15 cellular contexts compared by ENCODE assay signal in genomic region chr17:57429966-57430365, GRCh38.
DNase-seq lines count a peak whose midpoint lies in the region; ATAC-seq and TF ChIP-seq lines count a peak whose summit lies in the region.
"Had no signal": no experiment of that assay in that cellular context is flagged by ENCODE, and none has a peak within 500 bp of the region (broad histone marks: within the 10 kb centered on the region; RNA-seq: fewer than 3 reads in every experiment).

No MANE protein-coding gene starts in this region.

- peaks cover 15% of the 10 kb centered on the region for H3F3A ChIP-seq in neural progenitor cell (ENCODE audit: low read depth)

- TF ChIP-seq CTCF in DND-41 (IDR thresholded peaks at IDR 0.05; ENCODE audit: borderline replicate concordance, extremely low read depth, low read length, poor library complexity, severe bottlenecking) (no peak), neural progenitor cell (IDR thresholded peaks at IDR 0.05) (no peak)

- ATAC-seq in DND-41 (ENCODE audit: insufficient read depth, low read depth), result no peak
- ATAC-seq in GM19397 (IDR thresholded peaks at IDR 0.05; ENCODE audit: unreplicated experiment), result no peak
- ATAC-seq in aorta (ENCODE audit: low FRiP score), result no peak
- ATAC-seq: A549, GM12878 had no signal

- in situ Hi-C loops in SK-MEL-5 (cut with HindIII; ENCODE audit: low pct_unique_long_range_greater_than_20kb, low sequenced_read_pairs), result no loop called here

- no peaks in the 10 kb centered on the region for H3K9me3 Mint-ChIP-seq in neural progenitor cell
- H3K9me3 Mint-ChIP-seq: CD8-positive, alpha-beta memory T cell; H9 had no signal

- H3K9me3 ChIP-seq in BLaER1 (no peaks in the 10 kb centered on the region), DND-41 (ENCODE audit: insufficient read depth, low read length, severe bottlenecking) (no peaks in the 10 kb centered on the region), neural progenitor cell (ENCODE audit: low read depth) (no peaks in the 10 kb centered on the region), aorta (ENCODE audit: control insufficient read depth, low read length) (no peaks in the 10 kb centered on the region)
- H3K9me3 ChIP-seq: A549 had no signal

- peak overlapping the region; percentile 57 for H3K4me2 ChIP-seq in BLaER1
- H3K4me2 ChIP-seq in DND-41 (ENCODE audit: insufficient read depth, low read length), result no peak overlapping the region; the same call in 1 of the 2 replicates
- no peak overlapping the region for H3K4me2 ChIP-seq in neural progenitor cell
- H3K4me2 ChIP-seq: A549 had no signal

- intact Hi-C loops in aorta (cut with DNase I), result loop anchor here in 1 of 2 donors (10.0 kb wide), 2 partner anchors 105 to 245 kb away; no protein-coding TSS in a partner anchor

- H3K27me3 Mint-ChIP-seq in neural progenitor cell (ENCODE audit: insufficient read depth, low read depth), result peaks cover 7% of the 10 kb centered on the region

- peaks cover 100% of the 10 kb centered on the region for H3K79me2 ChIP-seq in DND-41 (ENCODE audit: insufficient read depth, low read length)
- peaks cover 100% of the 10 kb centered on the region for H3K79me2 ChIP-seq in neural progenitor cell (ENCODE audit: low read depth)

- no peak overlapping the region for H3K4me3 Mint-ChIP-seq in neural progenitor cell
- H3K4me3 Mint-ChIP-seq: CD8-positive, alpha-beta memory T cell; H9 had no signal

- DNase-seq in DND-41, result no peak
- DNase-seq in SK-MEL-5 (ENCODE audit: low read depth, low spot score), result peak; percentile 64
- DNase-seq in neural progenitor cell (ENCODE audit: low spot score), result no peak
- DNase-seq in activated CD4-positive, alpha-beta T cell treated with anti-CD3 and anti-CD28 coated beads, Interleukin-2, amount 50 U/mL, for 1 hour, result no peak
- DNase-seq in aorta, result no peak
- DNase-seq: AML-193; CD8-positive, alpha-beta memory T cell; DMS79 treated with DMSO at 0.1 percent for 48 hours; EL; H9 had no signal

- no peak overlapping the region for H3K4me3 ChIP-seq in BLaER1
- no peak overlapping the region for H3K4me3 ChIP-seq in DND-41 (ENCODE audit: low read depth in 1 of 2, low read length in 2 of 2)
- no peak overlapping the region for H3K4me3 ChIP-seq in neural progenitor cell
- no peak overlapping the region for H3K4me3 ChIP-seq in aorta (ENCODE audit: low read length in 2 of 2)
- H3K4me3 ChIP-seq: A549, GM12878 had no signal

- peaks cover 100% of the 10 kb centered on the region for H4K20me1 ChIP-seq in BLaER1
- no peaks in the 10 kb centered on the region for H4K20me1 ChIP-seq in DND-41 (ENCODE audit: insufficient read depth, low read length)
- peaks cover 64% of the 10 kb centered on the region for H4K20me1 ChIP-seq in neural progenitor cell (ENCODE audit: low read depth)

- peaks cover 25% of the 10 kb centered on the region for H3K36me3 Mint-ChIP-seq in neural progenitor cell

- WGBS in aorta, 2 donors, result 95 to 96% methylated on average over 4 of the region's 4 CpGs

- peak overlapping the region; percentile 69 for H3K27ac Mint-ChIP-seq in neural progenitor cell

- H3K27me3 ChIP-seq in BLaER1 (no peaks in the 10 kb centered on the region), DND-41 (ENCODE audit: insufficient read depth, low read length, poor library complexity) (no peaks in the 10 kb centered on the region), neural progenitor cell (no peaks in the 10 kb centered on the region), aorta (ENCODE audit: control insufficient read depth in 1 of 2, insufficient read depth in 2 of 2, low read length in 1 of 2) (no peaks in the 10 kb centered on the region)

- H3K9ac ChIP-seq in BLaER1 (no peak overlapping the region), DND-41 (ENCODE audit: low read depth, low read length) (peak overlapping the region; percentile 15; the same call in 1 of the 2 replicates), neural progenitor cell (no peak overlapping the region)

- H3K27ac ChIP-seq in BLaER1 (no peak overlapping the region), DND-41 (ENCODE audit: low read length) (peak overlapping the region; percentile 97), neural progenitor cell (no peak overlapping the region), aorta (ENCODE audit: low read depth in 1 of 2, low read length in 2 of 2) (no peak overlapping the region)
- H3K27ac ChIP-seq: 22Rv1, A549 had no signal

- peaks cover 69% of the 10 kb centered on the region for H3K4me1 Mint-ChIP-seq in neural progenitor cell

- peaks cover 94% of the 10 kb centered on the region for H3K4me1 ChIP-seq in BLaER1
- peaks cover 98% of the 10 kb centered on the region for H3K4me1 ChIP-seq in DND-41 (ENCODE audit: insufficient read depth, low read length)
- H3K4me1 ChIP-seq in neural progenitor cell, result peaks cover 39% of the 10 kb centered on the region
- no peaks in the 10 kb centered on the region for H3K4me1 ChIP-seq in aorta (ENCODE audit: control insufficient read depth in 1 of 2, insufficient read depth in 2 of 2, low read length in 2 of 2)

- no peak overlapping the region for H2AFZ ChIP-seq in DND-41 (ENCODE audit: low read depth, low read length)
- no peak overlapping the region for H2AFZ ChIP-seq in neural progenitor cell (replicated peaks)

- H3K36me3 ChIP-seq in BLaER1 (peaks cover 87% of the 10 kb centered on the region), DND-41 (ENCODE audit: insufficient read depth, low read length) (peaks cover 70% of the 10 kb centered on the region), neural progenitor cell (no peaks in the 10 kb centered on the region), aorta (ENCODE audit: control insufficient read depth in 1 of 2, insufficient read depth in 2 of 2, low read length in 1 of 2) (no peaks in the 10 kb centered on the region)
